ENCODE assay signal across 1 cellular context in genomic region chr10:96666738-96667137, GRCh38.
TF ChIP-seq lines count a peak whose summit lies in the region.

No MANE protein-coding gene starts in this region.

TF ChIP-seq in GM12878, 131 proteins besides CTCF, POLR2A, EP300 and RAD21 (continued from another document):
- TF ChIP-seq RUNX3 (IDR thresholded peaks at IDR 0.05; ENCODE audit: low read length) = peak; percentile 35
- TF ChIP-seq IRF4 (IDR thresholded peaks at IDR 0.05; ENCODE audit: low read depth, low read length) = 0 out of 2 replicates have a peak, but pooled peaks have one; percentile 38
- no peak for TF ChIP-seq SREBF1 (IDR thresholded peaks at IDR 0.05; ENCODE audit: low read length)
- TF ChIP-seq IKZF1 (conservative IDR thresholded peaks at IDR 0.05) = peak; percentile 45; the same call in 1 of the 2 replicates
- TF ChIP-seq EED (IDR thresholded peaks at IDR 0.05; ENCODE audit: low read depth) = peak; percentile 67
- no peak for TF ChIP-seq CUX1 (IDR thresholded peaks at IDR 0.05; ENCODE audit: insufficient replicate concordance, low read depth, low read length)
